1 cellular context compared by ENCODE assay signal in genomic region chr2:96867756-96868554, GRCh38.
TF ChIP-seq lines count a peak whose summit lies in the region.

No MANE protein-coding gene starts in this region.

TF ChIP-seq in HepG2, 621 proteins besides CTCF, POLR2A, EP300 and RAD21 (continued from another document and continues in another):
- TF ChIP-seq ZNF225 (CRISPR knock-in tag; IDR thresholded peaks at IDR 0.05) (no peak; the same call in 1 of the 2 replicates), AHDC1 (CRISPR knock-in tag; IDR thresholded peaks at IDR 0.05; ENCODE audit: borderline replicate concordance) (peak; percentile 80), TCF12 (IDR thresholded peaks at IDR 0.05) (no peak), TCF12 (CRISPR knock-in tag; IDR thresholded peaks at IDR 0.05) (no peak; the same call in 1 of the 2 replicates), GPN1 (CRISPR knock-in tag; IDR thresholded peaks at IDR 0.05; ENCODE audit: borderline replicate concordance) (no peak), ZNF264 (CRISPR knock-in tag; IDR thresholded peaks at IDR 0.05) (peak; percentile 67), ZNF710 (CRISPR knock-in tag; IDR thresholded peaks at IDR 0.05; ENCODE audit: borderline replicate concordance) (peak; percentile 77), ZNF776 (CRISPR knock-in tag; IDR thresholded peaks at IDR 0.05) (peak; percentile 90; the same call in 1 of the 2 replicates), KLF6 (CRISPR knock-in tag; IDR thresholded peaks at IDR 0.05) (no peak), ZNF253 (CRISPR knock-in tag; IDR thresholded peaks at IDR 0.05; ENCODE audit: borderline replicate concordance) (peak; percentile 51; the same call in 1 of the 2 replicates), NR2F1 (CRISPR knock-in tag; IDR thresholded peaks at IDR 0.05) (no peak), ZNF329 (CRISPR knock-in tag; IDR thresholded peaks at IDR 0.05; ENCODE audit: low read depth) (0 out of 2 replicates have a peak, but pooled peaks have one; percentile 55), NRL (CRISPR knock-in tag; IDR thresholded peaks at IDR 0.05; ENCODE audit: borderline replicate concordance) (peak; percentile 12; the same call in 1 of the 2 replicates), ZNF530 (CRISPR knock-in tag; IDR thresholded peaks at IDR 0.05; ENCODE audit: low read depth) (0 out of 2 replicates have a peak, but pooled peaks have one; percentile 57), ZFP36 (IDR thresholded peaks at IDR 0.05; ENCODE audit: borderline replicate concordance, low read depth, low read length, partially characterized antibody) (no peak), ZNF746 (CRISPR knock-in tag; IDR thresholded peaks at IDR 0.05) (no peak; the same call in 1 of the 2 replicates), ZNF431 (CRISPR knock-in tag; IDR thresholded peaks at IDR 0.05; ENCODE audit: borderline replicate concordance, low read depth) (0 out of 2 replicates have a peak, but pooled peaks have one; percentile 19), RARG (CRISPR knock-in tag; IDR thresholded peaks at IDR 0.05; ENCODE audit: low read depth) (0 out of 2 replicates have a peak, but pooled peaks have one; percentile 26), ZEB1 (IDR thresholded peaks at IDR 0.05; ENCODE audit: insufficient replicate concordance, low read depth) (no peak), FLYWCH1 (CRISPR knock-in tag; IDR thresholded peaks at IDR 0.05) (no peak), SMYD3 (CRISPR knock-in tag; IDR thresholded peaks at IDR 0.05) (no peak), ZNF501 (CRISPR knock-in tag; IDR thresholded peaks at IDR 0.05) (peak; percentile 45), KDM4B (CRISPR knock-in tag; IDR thresholded peaks at IDR 0.05) (peak; percentile 37; the same call in 1 of the 2 replicates), POLR2AphosphoS2 (IDR thresholded peaks at IDR 0.05; ENCODE audit: low read depth, low read length) (peak; percentile 36; the same call in 1 of the 2 replicates), PHF5A (CRISPR knock-in tag; IDR thresholded peaks at IDR 0.05; ENCODE audit: low read depth, unreplicated experiment) (peak; percentile 19), ATAD3A (CRISPR knock-in tag; IDR thresholded peaks at IDR 0.05) (no peak), ZKSCAN8 (CRISPR knock-in tag; IDR thresholded peaks at IDR 0.05; ENCODE audit: borderline replicate concordance) (0 out of 2 replicates have a peak, but pooled peaks have one; percentile 20), MXD4 (CRISPR knock-in tag; IDR thresholded peaks at IDR 0.05) (no peak; the same call in 1 of the 2 replicates), ZNF33A (CRISPR knock-in tag; IDR thresholded peaks at IDR 0.05; ENCODE audit: borderline replicate concordance) (0 out of 2 replicates have a peak, but pooled peaks have one; percentile 41)
- TF ChIP-seq, protein P1, sequence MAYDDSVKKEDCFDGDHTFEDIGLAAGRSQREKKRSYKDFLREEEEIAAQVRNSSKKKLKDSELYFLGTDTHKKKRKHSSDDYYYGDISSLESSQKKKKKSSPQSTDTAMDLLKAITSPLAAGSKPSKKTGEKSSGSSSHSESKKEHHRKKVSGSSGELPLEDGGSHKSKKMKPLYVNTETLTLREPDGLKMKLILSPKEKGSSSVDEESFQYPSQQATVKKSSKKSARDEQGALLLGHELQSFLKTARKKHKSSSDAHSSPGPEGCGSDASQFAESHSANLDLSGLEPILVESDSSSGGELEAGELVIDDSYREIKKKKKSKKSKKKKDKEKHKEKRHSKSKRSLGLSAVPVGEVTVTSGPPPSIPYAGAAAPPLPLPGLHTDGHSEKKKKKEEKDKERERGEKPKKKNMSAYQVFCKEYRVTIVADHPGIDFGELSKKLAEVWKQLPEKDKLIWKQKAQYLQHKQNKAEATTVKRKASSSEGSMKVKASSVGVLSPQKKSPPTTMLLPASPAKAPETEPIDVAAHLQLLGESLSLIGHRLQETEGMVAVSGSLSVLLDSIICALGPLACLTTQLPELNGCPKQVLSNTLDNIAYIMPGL (CRISPR knock-in tag; IDR thresholded peaks at IDR 0.05; ENCODE audit: borderline replicate concordance in 1 of 2, low read depth in 1 of 2): no peak
- TF ChIP-seq, protein P2, sequence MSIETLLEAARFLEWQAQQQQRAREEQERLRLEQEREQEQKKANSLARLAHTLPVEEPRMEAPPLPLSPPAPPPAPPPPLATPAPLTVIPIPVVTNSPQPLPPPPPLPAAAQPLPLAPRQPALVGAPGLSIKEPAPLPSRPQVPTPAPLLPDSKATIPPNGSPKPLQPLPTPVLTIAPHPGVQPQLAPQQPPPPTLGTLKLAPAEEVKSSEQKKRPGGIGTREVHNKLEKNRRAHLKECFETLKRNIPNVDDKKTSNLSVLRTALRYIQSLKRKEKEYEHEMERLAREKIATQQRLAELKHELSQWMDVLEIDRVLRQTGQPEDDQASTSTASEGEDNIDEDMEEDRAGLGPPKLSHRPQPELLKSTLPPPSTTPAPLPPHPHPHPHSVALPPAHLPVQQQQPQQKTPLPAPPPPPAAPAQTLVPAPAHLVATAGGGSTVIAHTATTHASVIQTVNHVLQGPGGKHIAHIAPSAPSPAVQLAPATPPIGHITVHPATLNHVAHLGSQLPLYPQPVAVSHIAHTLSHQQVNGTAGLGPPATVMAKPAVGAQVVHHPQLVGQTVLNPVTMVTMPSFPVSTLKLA (IDR thresholded peaks at IDR 0.05): no peak
- TF ChIP-seq, protein P3, sequence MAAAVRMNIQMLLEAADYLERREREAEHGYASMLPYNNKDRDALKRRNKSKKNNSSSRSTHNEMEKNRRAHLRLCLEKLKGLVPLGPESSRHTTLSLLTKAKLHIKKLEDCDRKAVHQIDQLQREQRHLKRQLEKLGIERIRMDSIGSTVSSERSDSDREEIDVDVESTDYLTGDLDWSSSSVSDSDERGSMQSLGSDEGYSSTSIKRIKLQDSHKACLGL (CRISPR knock-in tag; IDR thresholded peaks at IDR 0.05): peak; percentile 82; the same call in 1 of the 2 replicates
- TF ChIP-seq, protein P4, sequence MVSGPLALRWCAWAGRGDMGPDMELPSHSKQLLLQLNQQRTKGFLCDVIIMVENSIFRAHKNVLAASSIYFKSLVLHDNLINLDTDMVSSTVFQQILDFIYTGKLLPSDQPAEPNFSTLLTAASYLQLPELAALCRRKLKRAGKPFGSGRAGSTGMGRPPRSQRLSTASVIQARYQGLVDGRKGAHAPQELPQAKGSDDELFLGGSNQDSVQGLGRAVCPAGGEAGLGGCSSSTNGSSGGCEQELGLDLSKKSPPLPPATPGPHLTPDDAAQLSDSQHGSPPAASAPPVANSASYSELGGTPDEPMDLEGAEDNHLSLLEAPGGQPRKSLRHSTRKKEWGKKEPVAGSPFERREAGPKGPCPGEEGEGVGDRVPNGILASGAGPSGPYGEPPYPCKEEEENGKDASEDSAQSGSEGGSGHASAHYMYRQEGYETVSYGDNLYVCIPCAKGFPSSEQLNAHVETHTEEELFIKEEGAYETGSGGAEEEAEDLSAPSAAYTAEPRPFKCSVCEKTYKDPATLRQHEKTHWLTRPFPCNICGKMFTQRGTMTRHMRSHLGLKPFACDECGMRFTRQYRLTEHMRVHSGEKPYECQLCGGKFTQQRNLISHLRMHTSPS (CRISPR knock-in tag; IDR thresholded peaks at IDR 0.05; ENCODE audit: low read depth): peak; percentile 1; the same call in 1 of the 2 replicates
- TF ChIP-seq, protein P5, sequence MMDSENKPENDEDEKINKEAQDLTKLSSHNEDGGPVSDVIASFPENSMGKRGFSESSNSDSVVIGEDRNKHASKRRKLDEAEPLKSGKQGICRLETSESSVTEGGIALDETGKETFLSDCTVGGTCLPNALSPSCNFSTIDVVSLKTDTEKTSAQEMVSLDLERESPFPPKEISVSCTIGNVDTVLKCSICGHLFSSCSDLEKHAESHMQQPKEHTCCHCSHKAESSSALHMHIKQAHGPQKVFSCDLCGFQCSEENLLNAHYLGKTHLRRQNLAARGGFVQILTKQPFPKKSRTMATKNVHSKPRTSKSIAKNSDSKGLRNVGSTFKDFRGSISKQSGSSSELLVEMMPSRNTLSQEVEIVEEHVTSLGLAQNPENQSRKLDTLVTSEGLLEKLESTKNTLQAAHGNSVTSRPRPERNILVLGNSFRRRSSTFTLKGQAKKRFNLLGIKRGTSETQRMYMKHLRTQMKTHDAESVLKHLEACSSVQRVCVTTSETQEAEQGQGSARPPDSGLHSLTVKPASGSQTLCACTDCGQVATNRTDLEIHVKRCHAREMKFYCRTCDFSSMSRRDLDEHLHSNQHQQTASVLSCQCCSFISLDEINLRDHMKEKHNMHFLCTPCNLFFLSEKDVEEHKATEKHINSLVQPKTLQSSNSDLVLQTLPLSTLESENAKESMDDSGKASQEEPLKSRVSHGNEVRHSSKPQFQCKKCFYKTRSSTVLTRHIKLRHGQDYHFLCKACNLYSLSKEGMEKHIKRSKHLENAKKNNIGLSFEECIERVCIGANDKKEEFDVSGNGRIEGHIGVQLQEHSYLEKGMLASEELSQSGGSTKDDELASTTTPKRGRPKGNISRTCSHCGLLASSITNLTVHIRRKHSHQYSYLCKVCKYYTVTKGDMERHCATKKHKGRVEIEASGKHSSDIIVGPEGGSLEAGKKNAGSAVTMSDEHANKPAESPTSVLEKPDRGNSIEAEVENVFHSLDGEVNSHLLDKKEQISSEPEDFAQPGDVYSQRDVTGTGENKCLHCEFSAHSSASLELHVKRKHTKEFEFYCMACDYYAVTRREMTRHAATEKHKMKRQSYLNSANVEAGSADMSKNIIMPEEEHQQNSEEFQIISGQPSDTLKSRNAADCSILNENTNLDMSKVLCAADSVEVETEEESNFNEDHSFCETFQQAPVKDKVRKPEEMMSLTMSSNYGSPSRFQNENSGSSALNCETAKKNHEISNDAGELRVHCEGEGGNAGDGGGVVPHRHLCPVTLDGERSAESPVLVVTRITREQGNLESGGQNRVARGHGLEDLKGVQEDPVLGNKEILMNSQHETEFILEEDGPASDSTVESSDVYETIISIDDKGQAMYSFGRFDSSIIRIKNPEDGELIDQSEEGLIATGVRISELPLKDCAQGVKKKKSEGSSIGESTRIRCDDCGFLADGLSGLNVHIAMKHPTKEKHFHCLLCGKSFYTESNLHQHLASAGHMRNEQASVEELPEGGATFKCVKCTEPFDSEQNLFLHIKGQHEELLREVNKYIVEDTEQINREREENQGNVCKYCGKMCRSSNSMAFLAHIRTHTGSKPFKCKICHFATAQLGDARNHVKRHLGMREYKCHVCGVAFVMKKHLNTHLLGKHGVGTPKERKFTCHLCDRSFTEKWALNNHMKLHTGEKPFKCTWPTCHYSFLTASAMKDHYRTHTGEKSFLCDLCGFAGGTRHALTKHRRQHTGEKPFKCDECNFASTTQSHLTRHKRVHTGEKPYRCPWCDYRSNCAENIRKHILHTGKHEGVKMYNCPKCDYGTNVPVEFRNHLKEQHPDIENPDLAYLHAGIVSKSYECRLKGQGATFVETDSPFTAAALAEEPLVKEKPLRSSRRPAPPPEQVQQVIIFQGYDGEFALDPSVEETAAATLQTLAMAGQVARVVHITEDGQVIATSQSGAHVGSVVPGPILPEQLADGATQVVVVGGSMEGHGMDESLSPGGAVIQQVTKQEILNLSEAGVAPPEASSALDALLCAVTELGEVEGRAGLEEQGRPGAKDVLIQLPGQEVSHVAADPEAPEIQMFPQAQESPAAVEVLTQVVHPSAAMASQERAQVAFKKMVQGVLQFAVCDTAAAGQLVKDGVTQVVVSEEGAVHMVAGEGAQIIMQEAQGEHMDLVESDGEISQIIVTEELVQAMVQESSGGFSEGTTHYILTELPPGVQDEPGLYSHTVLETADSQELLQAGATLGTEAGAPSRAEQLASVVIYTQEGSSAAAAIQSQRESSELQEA (CRISPR knock-in tag; IDR thresholded peaks at IDR 0.05; ENCODE audit: not compliant biosample characterization): peak; percentile 74
- TF ChIP-seq, protein P6, sequence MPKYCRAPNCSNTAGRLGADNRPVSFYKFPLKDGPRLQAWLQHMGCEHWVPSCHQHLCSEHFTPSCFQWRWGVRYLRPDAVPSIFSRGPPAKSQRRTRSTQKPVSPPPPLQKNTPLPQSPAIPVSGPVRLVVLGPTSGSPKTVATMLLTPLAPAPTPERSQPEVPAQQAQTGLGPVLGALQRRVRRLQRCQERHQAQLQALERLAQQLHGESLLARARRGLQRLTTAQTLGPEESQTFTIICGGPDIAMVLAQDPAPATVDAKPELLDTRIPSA (CRISPR knock-in tag; IDR thresholded peaks at IDR 0.05; ENCODE audit: borderline replicate concordance): 0 out of 2 replicates have a peak, but pooled peaks have one; percentile 13
